Comparison of ENCODE assay signal across 1 cellular context in the genomic region with DNA sequence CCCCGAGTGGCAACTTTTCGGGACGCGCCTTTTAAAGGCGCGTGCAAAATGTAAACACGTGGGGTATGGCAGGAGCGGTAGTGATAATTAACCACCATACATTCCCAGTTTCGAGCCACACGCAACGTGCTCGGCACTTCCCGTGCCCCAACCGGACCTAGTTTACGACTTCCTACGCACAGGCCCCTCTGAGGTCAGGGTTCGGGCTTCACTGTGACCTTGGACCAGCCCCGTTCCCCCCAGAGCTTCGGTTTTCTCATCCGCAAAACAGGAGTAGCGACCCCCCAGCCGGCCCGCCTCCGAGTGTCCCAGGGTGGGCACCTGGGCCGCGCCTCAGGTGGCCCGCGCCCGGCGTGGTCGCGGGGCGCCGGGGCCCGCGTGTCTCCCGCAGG.
TF ChIP-seq lines count a peak whose summit lies in the region.

No MANE protein-coding gene starts in this region.

TF ChIP-seq in K562, 482 proteins besides CTCF, POLR2A, EP300 and RAD21 (continues in another document):
- TF ChIP-seq NKRF (IDR thresholded peaks at IDR 0.05; ENCODE audit: borderline replicate concordance), result peak; percentile 96
- TF ChIP-seq MITF (IDR thresholded peaks at IDR 0.05), result no peak
- no peak for TF ChIP-seq DDX20 (tag; IDR thresholded peaks at IDR 0.05; ENCODE audit: low read depth)
- TF ChIP-seq, protein P1, sequence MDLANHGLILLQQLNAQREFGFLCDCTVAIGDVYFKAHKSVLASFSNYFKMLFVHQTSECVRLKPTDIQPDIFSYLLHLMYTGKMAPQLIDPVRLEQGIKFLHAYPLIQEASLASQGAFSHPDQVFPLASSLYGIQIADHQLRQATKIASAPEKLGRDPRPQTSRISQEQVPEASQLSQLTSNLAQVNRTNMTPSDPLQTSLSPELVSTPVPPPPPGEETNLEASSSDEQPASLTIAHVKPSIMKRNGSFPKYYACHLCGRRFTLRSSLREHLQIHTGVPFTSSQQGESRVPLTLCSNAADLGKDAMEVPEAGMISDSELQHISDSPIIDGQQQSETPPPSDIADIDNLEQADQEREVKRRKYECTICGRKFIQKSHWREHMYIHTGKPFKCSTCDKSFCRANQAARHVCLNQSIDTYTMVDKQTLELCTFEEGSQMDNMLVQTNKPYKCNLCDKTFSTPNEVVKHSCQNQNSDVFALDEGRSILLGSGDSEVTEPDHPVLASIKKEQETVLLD (IDR thresholded peaks at IDR 0.05), result no peak
- 0 out of 4 replicates have a peak, but pooled peaks of 1 of the 2 experiments have one; percentile 1 for TF ChIP-seq KDM4B (IDR thresholded peaks at IDR 0.05; ENCODE audit: borderline replicate concordance in 2 of 2, low read depth in 1 of 2)
- TF ChIP-seq ZBTB1 (CRISPR knock-in tag; IDR thresholded peaks at IDR 0.05; ENCODE audit: borderline replicate concordance, low read depth), result 0 out of 2 replicates have a peak, but pooled peaks have one; percentile 54
- TF ChIP-seq DLX4 (CRISPR knock-in tag; IDR thresholded peaks at IDR 0.05), result no peak
- TF ChIP-seq TCF7L2 (IDR thresholded peaks at IDR 0.05; ENCODE audit: low read depth, low read length), result no peak
- no peak; the same call in 1 of the 2 replicates for TF ChIP-seq TGIF2 (CRISPR knock-in tag; IDR thresholded peaks at IDR 0.05)
- TF ChIP-seq ADNP (tag; IDR thresholded peaks at IDR 0.05), result no peak
- no peak for TF ChIP-seq PHB2 (IDR thresholded peaks at IDR 0.05; ENCODE audit: low read depth)
- no peak for TF ChIP-seq ZFP1 (CRISPR knock-in tag; IDR thresholded peaks at IDR 0.05)
- TF ChIP-seq ELF1 (tag; IDR thresholded peaks at IDR 0.05), result peak; percentile 76
- no peak for TF ChIP-seq CBFA2T3 (IDR thresholded peaks at IDR 0.05)
- TF ChIP-seq ATF1 (CRISPR knock-in tag; IDR thresholded peaks at IDR 0.05), result no peak
- TF ChIP-seq ATF1 (tag; IDR thresholded peaks at IDR 0.05), result peak; percentile 87; the same call in 1 of the 2 replicates
- TF ChIP-seq CEBPB (tag; IDR thresholded peaks at IDR 0.05), result no peak
- TF ChIP-seq ZNF764 (CRISPR knock-in tag; IDR thresholded peaks at IDR 0.05; ENCODE audit: low read depth), result no peak
- no peak for TF ChIP-seq MTF1 (CRISPR knock-in tag; IDR thresholded peaks at IDR 0.05; ENCODE audit: borderline replicate concordance)
- TF ChIP-seq, protein P2, sequence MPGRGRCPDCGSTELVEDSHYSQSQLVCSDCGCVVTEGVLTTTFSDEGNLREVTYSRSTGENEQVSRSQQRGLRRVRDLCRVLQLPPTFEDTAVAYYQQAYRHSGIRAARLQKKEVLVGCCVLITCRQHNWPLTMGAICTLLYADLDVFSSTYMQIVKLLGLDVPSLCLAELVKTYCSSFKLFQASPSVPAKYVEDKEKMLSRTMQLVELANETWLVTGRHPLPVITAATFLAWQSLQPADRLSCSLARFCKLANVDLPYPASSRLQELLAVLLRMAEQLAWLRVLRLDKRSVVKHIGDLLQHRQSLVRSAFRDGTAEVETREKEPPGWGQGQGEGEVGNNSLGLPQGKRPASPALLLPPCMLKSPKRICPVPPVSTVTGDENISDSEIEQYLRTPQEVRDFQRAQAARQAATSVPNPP (IDR thresholded peaks at IDR 0.05; ENCODE audit: borderline replicate concordance, insufficient read depth, insufficient read length), result no peak
- peak in 1 of 2 experiments; percentile 29; a peak in 1 of 4 replicates for TF ChIP-seq SIX5 (IDR thresholded peaks at IDR 0.05; ENCODE audit: borderline replicate concordance in 1 of 2, insufficient read depth in 1 of 2, low read depth in 1 of 2, low read length in 2 of 2)
- no peak for TF ChIP-seq ZKSCAN3 (CRISPR knock-in tag; IDR thresholded peaks at IDR 0.05)
- no peak for TF ChIP-seq ZNF561 (CRISPR knock-in tag; conservative IDR thresholded peaks at IDR 0.05)
- TF ChIP-seq ZNF609 (CRISPR knock-in tag; IDR thresholded peaks at IDR 0.05; ENCODE audit: borderline replicate concordance), result no peak
- 0 out of 2 replicates have a peak, but pooled peaks have one; percentile 70 for TF ChIP-seq OTX1 (CRISPR knock-in tag; IDR thresholded peaks at IDR 0.05)
- no peak for TF ChIP-seq ARID3A (IDR thresholded peaks at IDR 0.05; ENCODE audit: borderline replicate concordance, low read depth, low read length)
- TF ChIP-seq, protein P3, sequence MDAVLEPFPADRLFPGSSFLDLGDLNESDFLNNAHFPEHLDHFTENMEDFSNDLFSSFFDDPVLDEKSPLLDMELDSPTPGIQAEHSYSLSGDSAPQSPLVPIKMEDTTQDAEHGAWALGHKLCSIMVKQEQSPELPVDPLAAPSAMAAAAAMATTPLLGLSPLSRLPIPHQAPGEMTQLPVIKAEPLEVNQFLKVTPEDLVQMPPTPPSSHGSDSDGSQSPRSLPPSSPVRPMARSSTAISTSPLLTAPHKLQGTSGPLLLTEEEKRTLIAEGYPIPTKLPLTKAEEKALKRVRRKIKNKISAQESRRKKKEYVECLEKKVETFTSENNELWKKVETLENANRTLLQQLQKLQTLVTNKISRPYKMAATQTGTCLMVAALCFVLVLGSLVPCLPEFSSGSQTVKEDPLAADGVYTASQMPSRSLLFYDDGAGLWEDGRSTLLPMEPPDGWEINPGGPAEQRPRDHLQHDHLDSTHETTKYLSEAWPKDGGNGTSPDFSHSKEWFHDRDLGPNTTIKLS (IDR thresholded peaks at IDR 0.05; ENCODE audit: borderline replicate concordance, low read depth), result no peak
- no peak for TF ChIP-seq ZNF282 (CRISPR knock-in tag; IDR thresholded peaks at IDR 0.05)
- no peak for TF ChIP-seq NR2F6 (CRISPR knock-in tag; IDR thresholded peaks at IDR 0.05)
- no peak for TF ChIP-seq NONO (IDR thresholded peaks at IDR 0.05; ENCODE audit: low read depth in 2 of 2, low read length in 1 of 2)
- TF ChIP-seq PHF21A (IDR thresholded peaks at IDR 0.05; ENCODE audit: borderline replicate concordance, low read depth), result no peak
- TF ChIP-seq ZNF41 (CRISPR knock-in tag; conservative IDR thresholded peaks at IDR 0.05), result no peak; the same call in 1 of the 2 replicates
- TF ChIP-seq ZNF184 (CRISPR knock-in tag; IDR thresholded peaks at IDR 0.05), result no peak
- TF ChIP-seq FOXK2 (conservative IDR thresholded peaks at IDR 0.05 in 1 of 2, IDR thresholded peaks at IDR 0.05 in 1 of 2; ENCODE audit: low read depth in 2 of 2), result peak; percentile 93 to 96
- TF ChIP-seq NFE2L1 (tag; IDR thresholded peaks at IDR 0.05; ENCODE audit: borderline replicate concordance, low read depth), result no peak
- TF ChIP-seq, protein P4, sequence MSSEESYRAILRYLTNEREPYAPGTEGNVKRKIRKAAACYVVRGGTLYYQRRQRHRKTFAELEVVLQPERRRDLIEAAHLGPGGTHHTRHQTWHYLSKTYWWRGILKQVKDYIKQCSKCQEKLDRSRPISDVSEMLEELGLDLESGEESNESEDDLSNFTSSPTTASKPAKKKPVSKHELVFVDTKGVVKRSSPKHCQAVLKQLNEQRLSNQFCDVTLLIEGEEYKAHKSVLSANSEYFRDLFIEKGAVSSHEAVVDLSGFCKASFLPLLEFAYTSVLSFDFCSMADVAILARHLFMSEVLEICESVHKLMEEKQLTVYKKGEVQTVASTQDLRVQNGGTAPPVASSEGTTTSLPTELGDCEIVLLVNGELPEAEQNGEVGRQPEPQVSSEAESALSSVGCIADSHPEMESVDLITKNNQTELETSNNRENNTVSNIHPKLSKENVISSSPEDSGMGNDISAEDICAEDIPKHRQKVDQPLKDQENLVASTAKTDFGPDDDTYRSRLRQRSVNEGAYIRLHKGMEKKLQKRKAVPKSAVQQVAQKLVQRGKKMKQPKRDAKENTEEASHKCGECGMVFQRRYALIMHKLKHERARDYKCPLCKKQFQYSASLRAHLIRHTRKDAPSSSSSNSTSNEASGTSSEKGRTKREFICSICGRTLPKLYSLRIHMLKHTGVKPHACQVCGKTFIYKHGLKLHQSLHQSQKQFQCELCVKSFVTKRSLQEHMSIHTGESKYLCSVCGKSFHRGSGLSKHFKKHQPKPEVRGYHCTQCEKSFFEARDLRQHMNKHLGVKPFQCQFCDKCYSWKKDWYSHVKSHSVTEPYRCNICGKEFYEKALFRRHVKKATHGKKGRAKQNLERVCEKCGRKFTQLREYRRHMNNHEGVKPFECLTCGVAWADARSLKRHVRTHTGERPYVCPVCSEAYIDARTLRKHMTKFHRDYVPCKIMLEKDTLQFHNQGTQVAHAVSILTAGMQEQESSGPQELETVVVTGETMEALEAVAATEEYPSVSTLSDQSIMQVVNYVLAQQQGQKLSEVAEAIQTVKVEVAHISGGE (CRISPR knock-in tag; IDR thresholded peaks at IDR 0.05), result peak; percentile 61 to 97 (median 86); a peak in 5 of 6 replicates
- TF ChIP-seq, protein P5, sequence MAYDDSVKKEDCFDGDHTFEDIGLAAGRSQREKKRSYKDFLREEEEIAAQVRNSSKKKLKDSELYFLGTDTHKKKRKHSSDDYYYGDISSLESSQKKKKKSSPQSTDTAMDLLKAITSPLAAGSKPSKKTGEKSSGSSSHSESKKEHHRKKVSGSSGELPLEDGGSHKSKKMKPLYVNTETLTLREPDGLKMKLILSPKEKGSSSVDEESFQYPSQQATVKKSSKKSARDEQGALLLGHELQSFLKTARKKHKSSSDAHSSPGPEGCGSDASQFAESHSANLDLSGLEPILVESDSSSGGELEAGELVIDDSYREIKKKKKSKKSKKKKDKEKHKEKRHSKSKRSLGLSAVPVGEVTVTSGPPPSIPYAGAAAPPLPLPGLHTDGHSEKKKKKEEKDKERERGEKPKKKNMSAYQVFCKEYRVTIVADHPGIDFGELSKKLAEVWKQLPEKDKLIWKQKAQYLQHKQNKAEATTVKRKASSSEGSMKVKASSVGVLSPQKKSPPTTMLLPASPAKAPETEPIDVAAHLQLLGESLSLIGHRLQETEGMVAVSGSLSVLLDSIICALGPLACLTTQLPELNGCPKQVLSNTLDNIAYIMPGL (CRISPR knock-in tag; IDR thresholded peaks at IDR 0.05), result peak; percentile 47; the same call in 1 of the 2 replicates
